In the genomic region with DNA sequence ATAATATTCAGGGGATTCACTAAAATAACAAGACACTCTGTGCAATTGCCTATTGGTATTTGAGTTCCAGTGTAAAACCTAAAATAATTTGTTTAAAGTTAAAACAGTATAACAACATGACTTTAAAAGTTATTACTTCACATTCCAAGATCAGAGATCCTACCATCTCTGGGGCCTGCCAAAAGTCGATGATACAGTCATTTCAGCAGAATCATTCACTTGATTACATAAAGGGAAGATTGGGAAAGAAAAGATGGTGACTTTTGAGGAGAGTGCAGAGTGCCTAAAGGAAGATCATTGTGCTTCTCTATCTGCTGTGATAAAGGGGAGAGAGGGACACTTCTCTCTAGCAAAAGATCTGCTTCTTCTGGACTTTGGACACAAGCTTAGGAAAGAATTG, we compare ENCODE assay signal across 22 cellular contexts.
DNase-seq lines count a peak whose midpoint lies in the region; ATAC-seq and TF ChIP-seq lines count a peak whose summit lies in the region.
"Had no signal": no experiment of that assay in that cellular context is flagged by ENCODE, and none has a peak within 500 bp of the region (broad histone marks: within the 10 kb centered on the region; RNA-seq: fewer than 3 reads in every experiment).

No MANE protein-coding gene starts in this region.

- ATAC-seq in SK-N-SH treated with all-trans-retinoic acid at 6 μM for 48 hours (no peak; the same call in 2 of the 3 replicates), aorta (ENCODE audit: low FRiP score) (no peak), GM18867 (IDR thresholded peaks at IDR 0.05; ENCODE audit: unreplicated experiment) (no peak), HG03460 (IDR thresholded peaks at IDR 0.05; ENCODE audit: unreplicated experiment) (no peak)

- intact Hi-C loops in aorta (cut with DNase I) = no loop called here

- WGBS in SK-N-SH (ENCODE audit: low lambda C conversion rate) = 13% methylated on average over 1 of the region's 1 CpG
- WGBS in aorta, 2 donors = 6 to 13% methylated on average over 1 of the region's 1 CpG

- H4K20me1 ChIP-seq in SK-N-SH (ENCODE audit: insufficient read depth) = no peaks in the 10 kb centered on the region

- H3K4me1 Mint-ChIP-seq in mesothelial cell of epicardium = peaks cover 2% of the 10 kb centered on the region
- H3K4me1 Mint-ChIP-seq: CD14-positive monocyte had no signal

- H3K9me3 Mint-ChIP-seq in mesothelial cell of epicardium = peaks cover 19% of the 10 kb centered on the region

- H3K9me2 ChIP-seq in SK-N-SH = no peaks in the 10 kb centered on the region

- CTCF ChIA-PET in SK-N-SH (lab: Yijun Ruan, JAX) = no interaction called here

- no peaks in the 10 kb centered on the region for H3K27me3 ChIP-seq in SK-N-SH (ENCODE audit: insufficient read depth)
- H3K27me3 ChIP-seq in aorta (ENCODE audit: control insufficient read depth in 1 of 2, insufficient read depth in 2 of 2, low read length in 1 of 2) = no peaks in the 10 kb centered on the region

- peak overlapping the region; percentile 33; the same call in 1 of the 2 replicates for H2AFZ ChIP-seq in SK-N-SH (ENCODE audit: low read depth)

- peaks cover 5% of the 10 kb centered on the region for H3F3A ChIP-seq in SK-N-SH (replicated peaks; ENCODE audit: insufficient read depth)

- no peak overlapping the region for H3K27ac Mint-ChIP-seq in mesothelial cell of epicardium
- H3K27ac Mint-ChIP-seq: B cell, CD14-positive monocyte, H9, HFFc6 had no signal

- H3K36me3 ChIP-seq in SK-N-SH (replicated peaks in 1 of 2; ENCODE audit: control insufficient read depth in 1 of 2, insufficient read depth in 2 of 2, low read length in 1 of 2) (no peaks in the 10 kb centered on the region), aorta (ENCODE audit: control insufficient read depth in 1 of 2, insufficient read depth in 2 of 2, low read length in 1 of 2) (no peaks in the 10 kb centered on the region)

- H3K4me1 ChIP-seq in SK-N-SH (ENCODE audit: control insufficient read depth in 1 of 2, insufficient read depth in 2 of 2, low read depth in 1 of 2, low read length in 1 of 2) (no peaks in the 10 kb centered on the region; a peak in 1 of 4 replicates), aorta (ENCODE audit: control insufficient read depth in 1 of 2, insufficient read depth in 2 of 2, low read length in 2 of 2) (peaks cover 0 to 6% of the 10 kb centered on the region in 2 donors)

- H3K9ac ChIP-seq in SK-N-SH = no peak overlapping the region
- H3K9ac ChIP-seq: KMS-11 had no signal

- H3K36me3 Mint-ChIP-seq in mesothelial cell of epicardium = peaks cover 3% of the 10 kb centered on the region
- H3K36me3 Mint-ChIP-seq: CD14-positive monocyte had no signal

- no peaks in the 10 kb centered on the region for H3K27me3 Mint-ChIP-seq in mesothelial cell of epicardium (ENCODE audit: low read depth)
- H3K27me3 Mint-ChIP-seq: B cell had no signal

- 0 out of 2 replicates have a peak, but pooled peaks cover 6% of the 10 kb centered on the region for H3K9me3 ChIP-seq in SK-N-SH
- no peaks in the 10 kb centered on the region for H3K9me3 ChIP-seq in aorta (ENCODE audit: control insufficient read depth, low read length)

- TF ChIP-seq CTCF in SK-N-SH (IDR thresholded peaks at IDR 0.05) (no peak), cardiac fibroblast (IDR thresholded peaks at IDR 0.05; ENCODE audit: low read depth, low read length) (no peak), fibroblast of pulmonary artery (IDR thresholded peaks at IDR 0.05; ENCODE audit: low read length, missing control alignments) (no peak), mesothelial cell of epicardium (IDR thresholded peaks at IDR 0.05; ENCODE audit: unreplicated experiment) (no peak)

- no peak for TF ChIP-seq RAD21 in SK-N-SH (IDR thresholded peaks at IDR 0.05; ENCODE audit: low read length)

- H3K4me2 ChIP-seq in SK-N-SH = no peak overlapping the region
- H3K4me2 ChIP-seq: KMS-11 had no signal

- H3K27ac ChIP-seq in SK-N-SH (ENCODE audit: low read depth in 2 of 2, low read length in 1 of 2) (peak overlapping the region; percentile 55 to 57; a peak in 2 of 4 replicates), aorta (ENCODE audit: low read depth in 1 of 2, low read length in 2 of 2) (peak overlapping the region; percentile 57 to 75)
- H3K27ac ChIP-seq: 22Rv1, KMS-11 had no signal

- H3K4me3 ChIP-seq in SK-N-SH (ENCODE audit: low read depth in 2 of 2, low read length in 1 of 2) (no peak overlapping the region), cardiac fibroblast (replicated peaks in 1 of 2; ENCODE audit: low read depth in 2 of 2, low read length in 2 of 2) (no peak overlapping the region), fibroblast of pulmonary artery (replicated peaks; ENCODE audit: low read depth, low read length) (no peak overlapping the region), aorta (ENCODE audit: low read length in 2 of 2) (no peak overlapping the region)

- no peak overlapping the region for H3K4me3 Mint-ChIP-seq in mesothelial cell of epicardium
- H3K4me3 Mint-ChIP-seq: B cell, CD14-positive monocyte, H9, HFFc6 had no signal

- no peak for TF ChIP-seq EP300 in SK-N-SH (IDR thresholded peaks at IDR 0.05; ENCODE audit: borderline replicate concordance in 1 of 2, low read depth in 1 of 2, low read length in 1 of 2)

- no peaks in the 10 kb centered on the region for H3K79me2 ChIP-seq in SK-N-SH (ENCODE audit: insufficient read depth)

- DNase-seq in SK-N-SH (no peak), cardiac fibroblast (ENCODE audit: low read depth in 2 of 2) (peak; percentile 22 to 24), fibroblast of pulmonary artery (ENCODE audit: low read depth) (peak; percentile 20), aorta (no peak), mesothelial cell of epicardium (ENCODE audit: low spot score in 2 of 2, unreplicated experiment in 2 of 2) (no peak)
- DNase-seq: EL, GF-D8, H9, HFFc6, NCI-H1092 treated with DMSO at 0.1 percent for 48 hours, NCI-H146, NCI-H2029, NCI-H2227 treated with DMSO at 0.1 percent for 48 hours, NCI-H510A, SIG-M5 had no signal

- POLR2A ChIA-PET in SK-N-SH (lab: Yijun Ruan, JAX) = no interaction called here

TF ChIP-seq in SK-N-SH, 30 proteins besides CTCF, POLR2A, EP300 and RAD21 (continues in another document):
- TF ChIP-seq, protein P1, sequence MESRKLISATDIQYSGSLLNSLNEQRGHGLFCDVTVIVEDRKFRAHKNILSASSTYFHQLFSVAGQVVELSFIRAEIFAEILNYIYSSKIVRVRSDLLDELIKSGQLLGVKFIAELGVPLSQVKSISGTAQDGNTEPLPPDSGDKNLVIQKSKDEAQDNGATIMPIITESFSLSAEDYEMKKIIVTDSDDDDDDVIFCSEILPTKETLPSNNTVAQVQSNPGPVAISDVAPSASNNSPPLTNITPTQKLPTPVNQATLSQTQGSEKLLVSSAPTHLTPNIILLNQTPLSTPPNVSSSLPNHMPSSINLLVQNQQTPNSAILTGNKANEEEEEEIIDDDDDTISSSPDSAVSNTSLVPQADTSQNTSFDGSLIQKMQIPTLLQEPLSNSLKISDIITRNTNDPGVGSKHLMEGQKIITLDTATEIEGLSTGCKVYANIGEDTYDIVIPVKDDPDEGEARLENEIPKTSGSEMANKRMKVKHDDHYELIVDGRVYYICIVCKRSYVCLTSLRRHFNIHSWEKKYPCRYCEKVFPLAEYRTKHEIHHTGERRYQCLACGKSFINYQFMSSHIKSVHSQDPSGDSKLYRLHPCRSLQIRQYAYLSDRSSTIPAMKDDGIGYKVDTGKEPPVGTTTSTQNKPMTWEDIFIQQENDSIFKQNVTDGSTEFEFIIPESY (IDR thresholded peaks at IDR 0.05; ENCODE audit: borderline replicate concordance, low read depth) = no peak
- TF ChIP-seq, protein P2, sequence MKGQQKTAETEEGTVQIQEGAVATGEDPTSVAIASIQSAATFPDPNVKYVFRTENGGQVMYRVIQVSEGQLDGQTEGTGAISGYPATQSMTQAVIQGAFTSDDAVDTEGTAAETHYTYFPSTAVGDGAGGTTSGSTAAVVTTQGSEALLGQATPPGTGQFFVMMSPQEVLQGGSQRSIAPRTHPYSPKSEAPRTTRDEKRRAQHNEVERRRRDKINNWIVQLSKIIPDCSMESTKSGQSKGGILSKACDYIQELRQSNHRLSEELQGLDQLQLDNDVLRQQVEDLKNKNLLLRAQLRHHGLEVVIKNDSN (IDR thresholded peaks at IDR 0.05; ENCODE audit: borderline replicate concordance, low read depth) = no peak
- TF ChIP-seq ELF1 (IDR thresholded peaks at IDR 0.05) = no peak

TF ChIP-seq in SK-N-SH treated with all-trans-retinoic acid at 6 μM for 48 hours, 23 proteins besides CTCF, POLR2A, EP300 and RAD21 (continues in another document):
- no peak for TF ChIP-seq BACH2 (CRISPR knock-in tag; IDR thresholded peaks at IDR 0.05; ENCODE audit: borderline replicate concordance)
- TF ChIP-seq, protein P3, sequence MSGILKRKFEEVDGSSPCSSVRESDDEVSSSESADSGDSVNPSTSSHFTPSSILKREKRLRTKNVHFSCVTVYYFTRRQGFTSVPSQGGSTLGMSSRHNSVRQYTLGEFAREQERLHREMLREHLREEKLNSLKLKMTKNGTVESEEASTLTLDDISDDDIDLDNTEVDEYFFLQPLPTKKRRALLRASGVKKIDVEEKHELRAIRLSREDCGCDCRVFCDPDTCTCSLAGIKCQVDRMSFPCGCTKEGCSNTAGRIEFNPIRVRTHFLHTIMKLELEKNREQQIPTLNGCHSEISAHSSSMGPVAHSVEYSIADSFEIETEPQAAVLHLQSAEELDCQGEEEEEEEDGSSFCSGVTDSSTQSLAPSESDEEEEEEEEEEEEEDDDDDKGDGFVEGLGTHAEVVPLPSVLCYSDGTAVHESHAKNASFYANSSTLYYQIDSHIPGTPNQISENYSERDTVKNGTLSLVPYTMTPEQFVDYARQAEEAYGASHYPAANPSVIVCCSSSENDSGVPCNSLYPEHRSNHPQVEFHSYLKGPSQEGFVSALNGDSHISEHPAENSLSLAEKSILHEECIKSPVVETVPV (CRISPR knock-in tag; IDR thresholded peaks at IDR 0.05) = no peak
- no peak for TF ChIP-seq ISL1 (CRISPR knock-in tag; IDR thresholded peaks at IDR 0.05)
- no peak for TF ChIP-seq ZNF8 (CRISPR knock-in tag; IDR thresholded peaks at IDR 0.05)
- TF ChIP-seq ZFP30 (CRISPR knock-in tag; IDR thresholded peaks at IDR 0.05) = no peak
- no peak for TF ChIP-seq ZNF70 (CRISPR knock-in tag; IDR thresholded peaks at IDR 0.05)
- no peak for TF ChIP-seq ESRRG (CRISPR knock-in tag; IDR thresholded peaks at IDR 0.05)
- no peak for TF ChIP-seq TOX (CRISPR knock-in tag; IDR thresholded peaks at IDR 0.05; ENCODE audit: borderline replicate concordance)
- no peak for TF ChIP-seq GLIS3 (CRISPR knock-in tag; IDR thresholded peaks at IDR 0.05)

Comparison
In these comparisons a context has a peak if more than half of its experiments do, and no peak if none do; other contexts are left out.
1. DNase-seq: peak in cardiac fibroblast (2 of 2) and fibroblast of pulmonary artery (single experiment); none in SK-N-SH (single experiment), aorta (0 of 2) and mesothelial cell of epicardium (0 of 2).